ENCODE assay signal across 1 cellular context in genomic region chr19:51524661-51525264, GRCh38.
TF ChIP-seq lines count a peak whose summit lies in the region.

No MANE protein-coding gene starts in this region.

TF ChIP-seq in K562, 482 proteins besides CTCF, POLR2A, EP300 and RAD21 (continued from another document):
- TF ChIP-seq JUND (IDR thresholded peaks at IDR 0.05; ENCODE audit: borderline replicate concordance, low read depth, low read length) (no peak), JUND (tag; IDR thresholded peaks at IDR 0.05; ENCODE audit: borderline replicate concordance, low read depth, low read length) (no peak), EWSR1 (IDR thresholded peaks at IDR 0.05; ENCODE audit: borderline replicate concordance, low read depth, partially characterized antibody) (no peak), NEUROD1 (IDR thresholded peaks at IDR 0.05; ENCODE audit: borderline replicate concordance, low read depth, low read length, partially characterized antibody) (no peak), RCOR1 (IDR thresholded peaks at IDR 0.05; ENCODE audit: borderline replicate concordance in 1 of 2, low read depth in 2 of 2, low read length in 2 of 2) (peak in 1 of 2 experiments; percentile 6; a peak in 1 of 4 replicates), PTRF (tag; IDR thresholded peaks at IDR 0.05) (no peak), MYC (IDR thresholded peaks at IDR 0.05; ENCODE audit: low read depth, low read length) (no peak), MYC (CRISPR knock-in tag; IDR thresholded peaks at IDR 0.05; ENCODE audit: borderline replicate concordance, low read depth) (no peak), CXXC5 (CRISPR knock-in tag; IDR thresholded peaks at IDR 0.05) (0 out of 2 replicates have a peak, but pooled peaks have one; percentile 30), CREB3 (tag; conservative IDR thresholded peaks at IDR 0.05; ENCODE audit: low read depth) (0 out of 2 replicates have a peak, but pooled peaks have one; percentile 49), ZSCAN29 (IDR thresholded peaks at IDR 0.05) (no peak), YBX1 (IDR thresholded peaks at IDR 0.05) (no peak), ZMIZ1 (IDR thresholded peaks at IDR 0.05; ENCODE audit: low read depth in 2 of 2, low read length in 2 of 2) (no peak), POLR2AphosphoS5 (IDR thresholded peaks at IDR 0.05; ENCODE audit: control insufficient read depth, insufficient read depth, low read depth, low read length) (no peak)
TF ChIP-seq in K562: peak in this region for 11.
